ENCODE assay signal across 8 cellular contexts in genomic region chr2:27072950-27073349, GRCh38. TPM values are rescaled to one million over a fixed set of nuclear protein-coding genes. Genes with fewer than 3 reads are reported as not detected.
A peak's percentile ranks its signal among the peaks of the same experiment; 100 is the strongest.
DNase-seq lines count a peak whose midpoint lies in the region; ATAC-seq and TF ChIP-seq lines count a peak whose summit lies in the region.

No MANE protein-coding gene starts in this region.

- H3K36me3 ChIP-seq in muscle layer of duodenum (ENCODE audit: control insufficient read depth in 1 of 2, insufficient read depth in 2 of 2, low read length in 2 of 2), result peaks cover 8 to 16% of the 10 kb centered on the region in 2 donors
- H3K36me3 ChIP-seq in upper lobe of left lung, result peaks cover 0 to 17% (median 11%) of the 10 kb centered on the region in 4 donors
- H3K36me3 ChIP-seq in mucosa of descending colon (ENCODE audit: low read depth), result no peaks in the 10 kb centered on the region

- intact Hi-C loops in mucosa of descending colon (cut with DNase I, micrococcal nuclease), result no loop called here

- H3K27ac ChIP-seq in muscle layer of duodenum (ENCODE audit: low read length) (peak overlapping the region; percentile 88), upper lobe of left lung (peak overlapping the region in 3 of 4 donors; percentile 92 to 96 (median 94)), foreskin keratinocyte (no peak overlapping the region)

- H3K9me3 ChIP-seq in muscle layer of duodenum (ENCODE audit: control insufficient read depth in 1 of 2, low read length in 2 of 2) (no peaks in the 10 kb centered on the region), upper lobe of left lung (no peaks in the 10 kb centered on the region), mucosa of descending colon (no peaks in the 10 kb centered on the region)

- no peak overlapping the region for H3K4me3 ChIP-seq in cardiac fibroblast (replicated peaks in 1 of 2; ENCODE audit: low read depth in 2 of 2, low read length in 2 of 2)
- peak overlapping the region in 1 of 2 donors; percentile 97 for H3K4me3 ChIP-seq in muscle layer of duodenum (ENCODE audit: low read depth in 1 of 2, low read length in 2 of 2)
- H3K4me3 ChIP-seq in upper lobe of left lung, result no peak overlapping the region
- H3K4me3 ChIP-seq in mucosa of descending colon, result no peak overlapping the region

- peak overlapping the region; percentile 84 for H3K4me3 Mint-ChIP-seq in activated naive CD4-positive, alpha-beta T cell treated with anti-CD3 and anti-CD28 coated beads, Interleukin-2, amount 50 U/mL, for 24 hours

- H3K27ac Mint-ChIP-seq in activated naive CD4-positive, alpha-beta T cell treated with anti-CD3 and anti-CD28 coated beads, Interleukin-2, amount 50 U/mL, for 24 hours, result peak overlapping the region; percentile 51

- no peak for TF ChIP-seq EP300 in upper lobe of left lung (IDR thresholded peaks at IDR 0.05)

- 83 to 97% methylated on average over 4 of the region's 4 CpGs for WGBS in upper lobe of left lung, 2 donors

- TF ChIP-seq POLR2A in upper lobe of left lung (IDR thresholded peaks at IDR 0.05), result no peak

- TF ChIP-seq CTCF in cardiac fibroblast (IDR thresholded peaks at IDR 0.05; ENCODE audit: low read depth, low read length), result no peak
- no peak for TF ChIP-seq CTCF in upper lobe of left lung (IDR thresholded peaks at IDR 0.05)
- no peak for TF ChIP-seq CTCF in mucosa of descending colon (IDR thresholded peaks at IDR 0.05)
- no peak for TF ChIP-seq CTCF in foreskin keratinocyte (conservative IDR thresholded peaks at IDR 0.05)

- no peaks in the 10 kb centered on the region for H3K27me3 Mint-ChIP-seq in activated naive CD4-positive, alpha-beta T cell treated with anti-CD3 and anti-CD28 coated beads, Interleukin-2, amount 50 U/mL, for 24 hours

- H3K27me3 ChIP-seq in muscle layer of duodenum (ENCODE audit: low read depth, low read length) (no peaks in the 10 kb centered on the region), upper lobe of left lung (no peaks in the 10 kb centered on the region), foreskin keratinocyte (no peaks in the 10 kb centered on the region)

- H3K4me1 Mint-ChIP-seq in activated naive CD4-positive, alpha-beta T cell treated with anti-CD3 and anti-CD28 coated beads, Interleukin-2, amount 50 U/mL, for 24 hours, result peaks cover 78% of the 10 kb centered on the region

- H3K4me1 ChIP-seq in muscle layer of duodenum (ENCODE audit: control insufficient read depth in 1 of 2, insufficient read depth in 2 of 2, low read length in 2 of 2), result peaks cover 23 to 73% of the 10 kb centered on the region in 2 donors
- H3K4me1 ChIP-seq in upper lobe of left lung, result peaks cover 43 to 52% (median 48%) of the 10 kb centered on the region in 4 donors
- peaks cover 24% of the 10 kb centered on the region for H3K4me1 ChIP-seq in mucosa of descending colon (ENCODE audit: low read depth)
- no peaks in the 10 kb centered on the region for H3K4me1 ChIP-seq in foreskin keratinocyte

- H3K36me3 Mint-ChIP-seq in activated naive CD4-positive, alpha-beta T cell treated with anti-CD3 and anti-CD28 coated beads, Interleukin-2, amount 50 U/mL, for 24 hours, result peaks cover 8% of the 10 kb centered on the region

- no peak for DNase-seq in activated naive CD4-positive, alpha-beta T cell treated with Interleukin-2 at 50 U/mL for 16 hours
- peak; percentile 60 to 65 for DNase-seq in cardiac fibroblast (ENCODE audit: low read depth in 2 of 2)
- DNase-seq in upper lobe of left lung, result no peak
- DNase-seq in mucosa of descending colon, result no peak
- no peak for DNase-seq in foreskin keratinocyte

- no peaks in the 10 kb centered on the region for H3K9me3 Mint-ChIP-seq in activated naive CD4-positive, alpha-beta T cell treated with anti-CD3 and anti-CD28 coated beads, Interleukin-2, amount 50 U/mL, for 24 hours

- no peak for ATAC-seq in upper lobe of left lung (ENCODE audit: low FRiP score in 2 of 2)
- no peak for ATAC-seq in mucosa of descending colon
- ATAC-seq in GM19035 (IDR thresholded peaks at IDR 0.05; ENCODE audit: unreplicated experiment), result no peak
- ATAC-seq in foreskin keratinocyte, result no peak

RNA-seq across cellular contexts. Expression of gene OST4, which starts 1.5 kb away (rescaled TPM):
- total RNA-seq in upper lobe of left lung (100 to 1,000 TPM in 5 of 6 donors, 10 to 100 TPM in 1; 90.4 to 265 (median 176) TPM), mucosa of descending colon (100 to 1,000 TPM; 245 to 280 (median 254) TPM), foreskin keratinocyte (368 and 406 TPM in 2 replicates)
- polyA plus RNA-seq in foreskin keratinocyte, result 686 and 711 TPM in 2 replicates

RNA-seq across cellular contexts. Expression of gene EMILIN1, which starts 5.5 kb away (rescaled TPM):
- total RNA-seq in upper lobe of left lung (100 to 1,000 TPM in 2 of 6 donors, 10 to 100 TPM in 4; 20.7 to 158 (median 49.0) TPM), mucosa of descending colon (100 to 1,000 TPM in 1 of 3 donors, 10 to 100 TPM in 2; 12.1 to 256 (median 42.3) TPM), foreskin keratinocyte (0.37 and 0.39 TPM in 2 replicates)
- 0.25 and 0.37 TPM in 2 replicates for polyA plus RNA-seq in foreskin keratinocyte

RNA-seq across cellular contexts. Expression of gene KHK, which starts 13.6 kb away (rescaled TPM):
- total RNA-seq in upper lobe of left lung (10 to 100 TPM in 1 of 6 donors, 1 to 10 TPM in 5; 2.4 to 10.4 (median 6.3) TPM), mucosa of descending colon (10 to 100 TPM in 1 of 3 donors, 1 to 10 TPM in 2; 6.3 to 14.7 (median 8.1) TPM), foreskin keratinocyte (2.4 and 2.6 TPM in 2 replicates)
- polyA plus RNA-seq in foreskin keratinocyte, result 4.1 and 5.0 TPM in 2 replicates

RNA-seq across cellular contexts. Expression of gene AGBL5, which starts 21.5 kb away (rescaled TPM):
- total RNA-seq in upper lobe of left lung (10 to 100 TPM in 5 of 6 donors, 1 to 10 TPM in 1; 7.8 to 17.6 (median 14.3) TPM), mucosa of descending colon (10 to 100 TPM; 16.7 to 20.0 (median 19.2) TPM), foreskin keratinocyte (25.5 and 28.0 TPM in 2 replicates)
- 20.9 and 21.9 TPM in 2 replicates for polyA plus RNA-seq in foreskin keratinocyte

RNA-seq across cellular contexts. Expression of gene TMEM214, which starts 40.2 kb away (rescaled TPM):
- total RNA-seq in upper lobe of left lung (100 to 1,000 TPM in 1 of 6 donors, 10 to 100 TPM in 5; 42.5 to 176 (median 62.0) TPM), mucosa of descending colon (10 to 100 TPM; 78.9 to 93.3 (median 80.1) TPM), foreskin keratinocyte (40.0 and 47.7 TPM in 2 replicates)
- polyA plus RNA-seq in foreskin keratinocyte, result 49.2 and 53.8 TPM in 2 replicates

Comparison
In these comparisons a context has a peak if more than half of its experiments do, and no peak if none do; other contexts are left out.
1. DNase-seq: peak in cardiac fibroblast (2 of 2); none in activated naive CD4-positive, alpha-beta T cell treated with Interleukin-2 at 50 U/mL for 16 hours (single experiment), upper lobe of left lung (0 of 2), mucosa of descending colon (0 of 3) and foreskin keratinocyte (0 of 2).